ENCODE assay signal across 1 cellular context in genomic region chr12:58871557-58871956, GRCh38.
TF ChIP-seq lines count a peak whose summit lies in the region.

No MANE protein-coding gene starts in this region.

TF ChIP-seq in HepG2, 621 proteins besides CTCF, POLR2A, EP300 and RAD21 (continued from another document):
- TF ChIP-seq ZNF407 (CRISPR knock-in tag; IDR thresholded peaks at IDR 0.05; ENCODE audit: not compliant biosample characterization) (no peak), ZNF543 (CRISPR knock-in tag; IDR thresholded peaks at IDR 0.05) (no peak), ZNF264 (CRISPR knock-in tag; IDR thresholded peaks at IDR 0.05) (no peak), ZNF614 (CRISPR knock-in tag; IDR thresholded peaks at IDR 0.05; ENCODE audit: borderline replicate concordance) (no peak), RXRA (CRISPR knock-in tag; IDR thresholded peaks at IDR 0.05) (no peak), ZZZ3 (CRISPR knock-in tag; IDR thresholded peaks at IDR 0.05; ENCODE audit: borderline replicate concordance) (no peak), KDM2A (CRISPR knock-in tag; IDR thresholded peaks at IDR 0.05; ENCODE audit: borderline replicate concordance, low read depth) (no peak), ZNF44 (CRISPR knock-in tag; IDR thresholded peaks at IDR 0.05) (no peak)
TF ChIP-seq in HepG2: peak in this region for 0.
